17 cellular contexts compared by ENCODE assay signal in genomic region chr7:156222611-156223010, GRCh38.
DNase-seq lines count a peak whose midpoint lies in the region; ATAC-seq and TF ChIP-seq lines count a peak whose summit lies in the region.
"Had no signal": no experiment of that assay in that cellular context is flagged by ENCODE, and none has a peak within 500 bp of the region (broad histone marks: within the 10 kb centered on the region; RNA-seq: fewer than 3 reads in every experiment).

No MANE protein-coding gene starts in this region.

- H3K27ac Mint-ChIP-seq in type B pancreatic cell, result no peak overlapping the region
- H3K27ac Mint-ChIP-seq: CD4-positive, alpha-beta T cell had no signal

- no peak overlapping the region for H3K4me3 Mint-ChIP-seq in type B pancreatic cell
- H3K4me3 Mint-ChIP-seq: CD4-positive, alpha-beta T cell had no signal

- no peaks in the 10 kb centered on the region for H3K9me3 Mint-ChIP-seq in type B pancreatic cell
- H3K9me3 Mint-ChIP-seq: CD4-positive, alpha-beta T cell had no signal

- H3K27me3 Mint-ChIP-seq in type B pancreatic cell, result peaks cover 4% of the 10 kb centered on the region
- H3K27me3 Mint-ChIP-seq: CD4-positive, alpha-beta T cell had no signal

- H3K36me3 Mint-ChIP-seq in type B pancreatic cell, result no peaks in the 10 kb centered on the region

- ATAC-seq in activated CD4-positive, CD25-positive, alpha-beta regulatory T cell treated with anti-CD3 and anti-CD28 coated beads, Interleukin-2, amount 50 U/mL, for 24 hours, result no peak
- ATAC-seq: A549 had no signal

- peak; percentile 15 for DNase-seq in activated CD8-positive, alpha-beta memory T cell treated with anti-CD3 and anti-CD28 coated beads for 24 hours
- no peak for DNase-seq in activated CD8-positive, alpha-beta memory T cell treated with anti-CD3 and anti-CD28 coated beads, Interleukin-2, amount 50 U/mL, for 4 hours
- DNase-seq in ecto neural progenitor cell (ENCODE audit: low spot score) (peak; percentile 19), left kidney (ENCODE audit: low read depth, low spot score) (peak; percentile 23), type B pancreatic cell (ENCODE audit: extremely low spot score, unreplicated experiment) (peak; percentile 15), NCI-H446 (lab: John Stamatoyannopoulos, UW) (no peak)
- no peak for DNase-seq in stimulated activated naive CD4-positive, alpha-beta T cell treated with Interleukin-2 at 50 U/mL for 16 hours (lab: John Stamatoyannopoulos, UW)
- DNase-seq: AML-193; Caco-2; CD4-positive, alpha-beta T cell; DMS153; DMS79; GDM1; GM23248; HCEC 1CT had no signal

- no peaks in the 10 kb centered on the region for H3K4me1 Mint-ChIP-seq in type B pancreatic cell (ENCODE audit: unreplicated experiment)

- TF ChIP-seq CTCF in type B pancreatic cell (conservative IDR thresholded peaks at IDR 0.05), result no peak

Comparison
In these comparisons a context has a peak if more than half of its experiments do, and no peak if none do; other contexts are left out.
1. DNase-seq: peak in activated CD8-positive, alpha-beta memory T cell treated with anti-CD3 and anti-CD28 coated beads for 24 hours (single experiment), ecto neural progenitor cell (single experiment), left kidney (single experiment) and type B pancreatic cell (single experiment); none in activated CD8-positive, alpha-beta memory T cell treated with anti-CD3 and anti-CD28 coated beads, Interleukin-2, amount 50 U/mL, for 4 hours (single experiment), stimulated activated naive CD4-positive, alpha-beta T cell treated with Interleukin-2 at 50 U/mL for 16 hours (single experiment) and NCI-H446 (0 of 2).